Comparison of ENCODE assay signal across 8 cellular contexts in genomic region chr3:100254168-100254777, GRCh38. TPM values are rescaled to one million over a fixed set of nuclear protein-coding genes. Genes with fewer than 3 reads are reported as not detected.
DNase-seq lines count a peak whose midpoint lies in the region; ATAC-seq and TF ChIP-seq lines count a peak whose summit lies in the region.

No MANE protein-coding gene starts in this region.

- ATAC-seq in GM19455 (IDR thresholded peaks at IDR 0.05; ENCODE audit: unreplicated experiment) (peak; percentile 67), RWPE2 (ENCODE audit: low read depth) (peak; percentile 80), left colon (peak; percentile 78), HG03025 (IDR thresholded peaks at IDR 0.05; ENCODE audit: low FRiP score, unreplicated experiment) (no peak)
- ATAC-seq in central memory CD8-positive, alpha-beta T cell (replicated peaks; ENCODE audit: extremely low read depth, poor library complexity, severe bottlenecking), result peak; percentile 52
- peak; percentile 85 for ATAC-seq in stimulated activated naive CD8-positive, alpha-beta T cell treated with anti-CD3 and anti-CD28 coated beads, Interleukin-15, Interleukin-2, amounts not matched to agents 100 U/mL and 50 U/mL, for 24 hours

- H3K36me3 Mint-ChIP-seq in central memory CD8-positive, alpha-beta T cell (ENCODE audit: insufficient read depth), result no peaks in the 10 kb centered on the region

- H3K4me3 ChIP-seq in LNCaP clone FGC (ENCODE audit: low read depth, low read length), result no peak overlapping the region
- H3K4me3 ChIP-seq in RWPE2 (ENCODE audit: severe bottlenecking), result no peak overlapping the region

- H3K27ac Mint-ChIP-seq in central memory CD8-positive, alpha-beta T cell (ENCODE audit: low read depth), result no peak overlapping the region

- H3K9me3 ChIP-seq in RWPE2 (ENCODE audit: severe bottlenecking), result no peaks in the 10 kb centered on the region

- peaks cover 10% of the 10 kb centered on the region for H3K27me3 Mint-ChIP-seq in central memory CD8-positive, alpha-beta T cell

- H3K27ac ChIP-seq in RWPE2 (ENCODE audit: poor library complexity, severe bottlenecking), result no peak overlapping the region

- no peaks in the 10 kb centered on the region for H3K9me3 Mint-ChIP-seq in central memory CD8-positive, alpha-beta T cell

- no peaks in the 10 kb centered on the region for H3K36me3 ChIP-seq in RWPE2 (ENCODE audit: low read depth)

- peak; percentile 67 for DNase-seq in DMS153 (lab: John Stamatoyannopoulos, UW)
- peak; percentile 6 for DNase-seq in LNCaP clone FGC (ENCODE audit: low read depth)
- DNase-seq in RWPE2 (ENCODE audit: low spot score), result no peak
- no peak for DNase-seq in central memory CD8-positive, alpha-beta T cell (ENCODE audit: low spot score in 2 of 2)
- DNase-seq in left colon, result peak; percentile 30 to 41
- peak; percentile 48 for DNase-seq in stimulated activated naive CD8-positive, alpha-beta T cell treated with anti-CD3 and anti-CD28 coated beads, Interleukin-15, Interleukin-2, amounts not matched to agents 100 U/mL and 50 U/mL, for 24 hours

- H3K4me3 Mint-ChIP-seq in central memory CD8-positive, alpha-beta T cell, result no peak overlapping the region

- no peaks in the 10 kb centered on the region for H3K4me1 Mint-ChIP-seq in central memory CD8-positive, alpha-beta T cell

- TF ChIP-seq CTCF in LNCaP clone FGC (IDR thresholded peaks at IDR 0.05; ENCODE audit: control insufficient read depth, extremely low read depth, insufficient read depth), result peak; percentile 92
- peak; percentile 92 for TF ChIP-seq CTCF in RWPE2 (IDR thresholded peaks at IDR 0.05; ENCODE audit: poor library complexity, severe bottlenecking)

- intact Hi-C loops in left colon (cut with DNase I, micrococcal nuclease), result loop anchor here (5.0 to 10.0 kb wide), 3 partner anchors 189 to 419 kb away; no protein-coding TSS in a partner anchor

- no peaks in the 10 kb centered on the region for H3K27me3 ChIP-seq in RWPE2 (ENCODE audit: insufficient read depth, poor library complexity, severe bottlenecking)

- H3K4me1 ChIP-seq in RWPE2 (ENCODE audit: insufficient read depth, poor library complexity, severe bottlenecking), result no peaks in the 10 kb centered on the region

RNA-seq across cellular contexts. Expression of gene TBC1D23, which starts 6.5 kb away (rescaled TPM):
- total RNA-seq in left colon, result 10 to 100 TPM; 38.2 to 50.9 TPM

Comparison
In these comparisons a context has a peak if more than half of its experiments do, and no peak if none do; other contexts are left out.
1. DNase-seq: peak in DMS153 (single experiment), LNCaP clone FGC (single experiment), left colon (2 of 2) and stimulated activated naive CD8-positive, alpha-beta T cell treated with anti-CD3 and anti-CD28 coated beads, Interleukin-15, Interleukin-2, amounts not matched to agents 100 U/mL and 50 U/mL, for 24 hours (single experiment); none in RWPE2 (single experiment) and central memory CD8-positive, alpha-beta T cell (0 of 2).